8 cellular contexts compared by ENCODE assay signal in genomic region chr22:41092023-41092817, GRCh38. TPM values are rescaled to one million over a fixed set of nuclear protein-coding genes. Genes with fewer than 3 reads are reported as not detected.
DNase-seq lines count a peak whose midpoint lies in the region; ATAC-seq and TF ChIP-seq lines count a peak whose summit lies in the region.

Gene EP300, plus strand, starts transcription at chr22:41092592. Its CDS starts 413 bp downstream, at chr22:41093005.

- H3K27me3 ChIP-seq in layer of hippocampus (ENCODE audit: control insufficient read depth, insufficient read depth, low read length): no peaks in the 10 kb centered on the region

- H3K36me3 Mint-ChIP-seq in activated CD4-positive, alpha-beta T cell treated with anti-CD3 and anti-CD28 coated beads for 36 hours (ENCODE audit: low read depth): peaks cover 21% of the 10 kb centered on the region
- H3K36me3 Mint-ChIP-seq in chondrocyte (ENCODE audit: low read depth): peaks cover 2% of the 10 kb centered on the region

- peak within 1 kb of the TSS; percentile 99 for H3K27ac Mint-ChIP-seq in activated CD4-positive, alpha-beta T cell treated with anti-CD3 and anti-CD28 coated beads for 36 hours
- H3K27ac Mint-ChIP-seq in chondrocyte (ENCODE audit: unreplicated experiment): peak within 1 kb of the TSS; percentile 99

- peak; percentile 62 for TF ChIP-seq CTCF in chondrocyte (IDR thresholded peaks at IDR 0.05)

- intact Hi-C loops in activated CD4-positive, alpha-beta T cell treated with anti-CD3 and anti-CD28 coated beads for 36 hours (cut with DNase I, micrococcal nuclease): loop anchor here (2.0 to 5.0 kb wide), 4 partner anchors 115 to 1050 kb away; partner anchors contain the start of genes L3MBTL2 (in 1 of the 2), ST13 (in 1 of the 2), TOB2 (in 1 of the 2) and XPNPEP3 (in 1 of the 2)

- POLR2A ChIA-PET in activated CD4-positive, alpha-beta T cell treated with anti-CD3 and anti-CD28 coated beads for 36 hours (lab: Charles Lee): interaction anchor here (0.6 to 4.6 kb wide), 4 partner anchors 9 to 141 kb away, joined by 3 to 23 read pairs (median 4); partner anchors contain the start of gene RBX1

- H3K27me3 Mint-ChIP-seq in activated CD4-positive, alpha-beta T cell treated with anti-CD3 and anti-CD28 coated beads for 36 hours: no peaks in the 10 kb centered on the region
- H3K27me3 Mint-ChIP-seq in chondrocyte (ENCODE audit: low read depth): no peaks in the 10 kb centered on the region

- peaks cover 32% of the 10 kb centered on the region for H3K4me1 Mint-ChIP-seq in activated CD4-positive, alpha-beta T cell treated with anti-CD3 and anti-CD28 coated beads for 36 hours
- peaks cover 42% of the 10 kb centered on the region for H3K4me1 Mint-ChIP-seq in chondrocyte (ENCODE audit: low read depth)

- H3K4me3 Mint-ChIP-seq in activated CD4-positive, alpha-beta T cell treated with anti-CD3 and anti-CD28 coated beads for 36 hours: peak within 1 kb of the TSS; percentile 98
- H3K4me3 Mint-ChIP-seq in chondrocyte (ENCODE audit: unreplicated experiment): peak within 1 kb of the TSS; percentile 94

- no peaks in the 10 kb centered on the region for H3K9me3 Mint-ChIP-seq in activated CD4-positive, alpha-beta T cell treated with anti-CD3 and anti-CD28 coated beads for 36 hours (ENCODE audit: low read depth)
- H3K9me3 Mint-ChIP-seq in chondrocyte (ENCODE audit: low read depth): no peaks in the 10 kb centered on the region

- DNase-seq in NCI-H524 (lab: John Stamatoyannopoulos, UW): peak; percentile 28 to 79
- no peak for DNase-seq in NCI-H524 treated with DMSO at 0.1 percent for 48 hours (lab: John Stamatoyannopoulos, UW)
- peak; percentile 69 for DNase-seq in NCI-H2196 (lab: John Stamatoyannopoulos, UW; ENCODE audit: unreplicated experiment)
- DNase-seq in activated CD4-positive, alpha-beta T cell treated with anti-CD3 and anti-CD28 coated beads for 36 hours: peak; percentile 92
- DNase-seq in chondrocyte (ENCODE audit: low spot score): peak; percentile 88
- DNase-seq in stimulated activated CD4-positive, alpha-beta T cell treated with anti-CD3 and anti-CD28 coated beads, Interleukin-1b, Interleukin-23, amount 100 ng/mL, for 4 hours (ENCODE audit: low read depth in 2 of 2): peak; percentile 66 to 73

- ATAC-seq in HG02840 (IDR thresholded peaks at IDR 0.05; ENCODE audit: low FRiP score, unreplicated experiment): peak; percentile 33
- ATAC-seq in activated CD4-positive, alpha-beta T cell treated with anti-CD3 and anti-CD28 coated beads for 36 hours: peak; percentile 42

- H3K27ac ChIP-seq in layer of hippocampus (ENCODE audit: low read depth, low read length): peak within 1 kb of the TSS; percentile 100

- CTCF ChIA-PET in activated CD4-positive, alpha-beta T cell treated with anti-CD3 and anti-CD28 coated beads for 36 hours (lab: Charles Lee): interaction anchor here (1.0 kb wide), 1 partner anchor 194 kb away, joined by 3 read pairs; no protein-coding TSS in a partner anchor

RNA-seq across cellular contexts. Expression of gene EP300, which starts in this region (rescaled TPM):
- total RNA-seq in activated CD4-positive, alpha-beta T cell treated with anti-CD3 and anti-CD28 coated beads for 36 hours: 10 to 100 TPM; 40.5 to 61.2 TPM
- total RNA-seq in chondrocyte: 53.1 to 58.1 TPM (median 57.8 TPM) in 3 replicates
